In genomic region chr2:231715988-231716616, GRCh38 we compare ENCODE assay signal across 9 cellular contexts. TPM values are rescaled to one million over a fixed set of nuclear protein-coding genes. Genes with fewer than 3 reads are reported as not detected.
DNase-seq lines count a peak whose midpoint lies in the region; ATAC-seq, FAIRE-seq and TF ChIP-seq lines count a peak whose summit lies in the region.
"Had no signal": no experiment of that assay in that cellular context is flagged by ENCODE, and none has a peak within 500 bp of the region (broad histone marks: within the 10 kb centered on the region; RNA-seq: fewer than 3 reads in every experiment).

No MANE protein-coding gene starts in this region.

- peaks cover 24% of the 10 kb centered on the region for H3K36me3 Mint-ChIP-seq in WTC11

- no peak for FAIRE-seq in kidney (lab: Jason Lieb, UNC)

- H3K4me3 ChIP-seq in AG04450 (ENCODE audit: low read depth, low read length) (no peak overlapping the region), GM06990 (replicated peaks; ENCODE audit: low read depth, low read length) (no peak overlapping the region), kidney (ENCODE audit: low read length in 2 of 2) (no peak overlapping the region)

- peak overlapping the region; percentile 62 for H3K27ac ChIP-seq in AG04450 (ENCODE audit: low read depth, low read length)
- no peak overlapping the region for H3K27ac ChIP-seq in kidney (ENCODE audit: low read depth in 2 of 2, low read length in 2 of 2)

- peaks cover 33% of the 10 kb centered on the region for H3K4me1 Mint-ChIP-seq in WTC11

- H3K4me3 Mint-ChIP-seq in WTC11, result no peak overlapping the region

- H3K4me1 ChIP-seq in kidney (ENCODE audit: control insufficient read depth in 1 of 2, insufficient read depth in 1 of 2, low read depth in 1 of 2, low read length in 2 of 2), result peaks cover 20 to 22% of the 10 kb centered on the region in 2 donors

- intact Hi-C loops in kidney (cut with DNase I), result loop anchor here (5.0 kb wide), 1 partner anchor 34 kb away; no protein-coding TSS in a partner anchor

- CTCF ChIA-PET in AG04450 (lab: Charles Lee), result interaction anchor here (0.6 to 8.9 kb wide), 16 partner anchors 9 to 154 kb away, joined by 3 to 227 read pairs (median 5); no protein-coding TSS in a partner anchor
- CTCF ChIA-PET in WTC11 (lab: Charles Lee), result interaction anchor here (1.0 to 9.7 kb wide), 11 partner anchors 15 to 103 kb away, joined by 3 to 260 read pairs (median 26); partner anchors contain the start of gene COPS7B

- no peak overlapping the region for H3K9ac ChIP-seq in kidney (ENCODE audit: low read length in 2 of 2)

- POLR2A ChIA-PET in AG04450 (lab: Yijun Ruan, JAX), result interaction anchor here (0.5 to 2.0 kb wide), 3 partner anchors 9 to 65 kb away, joined by 3 to 10 read pairs (median 7); partner anchors contain the start of gene PDE6D
- POLR2A ChIA-PET in WTC11 (lab: Charles Lee), result interaction anchor here (0.5 to 5.2 kb wide), 6 partner anchors 8 to 48 kb away, joined by 3 to 61 read pairs (median 8); partner anchors contain the start of gene PTMA

- peak overlapping the region; percentile 98 for H3K27ac Mint-ChIP-seq in WTC11

- no peak for DNase-seq in AG04450 (ENCODE audit: low read depth, low spot score)
- DNase-seq in GM06990 (ENCODE audit: extremely low read depth, insufficient read length), result peak; percentile 34
- DNase-seq in WTC11 (ENCODE audit: low spot score), result no peak
- DNase-seq in kidney, result peak; percentile 63
- no peak for DNase-seq in dedifferentiated amniotic fluid mesenchymal stem cell (ENCODE audit: extremely low spot score)
- DNase-seq: MV-4-11 had no signal

- H3K9me3 ChIP-seq in AG04450 (ENCODE audit: control insufficient read depth, insufficient read depth, low read length) (peaks cover 3% of the 10 kb centered on the region; the same call in 1 of the 2 replicates), kidney (ENCODE audit: control insufficient read depth in 1 of 2, low read length in 2 of 2) (no peaks in the 10 kb centered on the region)

- H3K36me3 ChIP-seq in GM06990 (ENCODE audit: control insufficient read depth, insufficient read depth, low read length) (peaks cover 14% of the 10 kb centered on the region), kidney (ENCODE audit: control insufficient read depth in 1 of 2, insufficient read depth in 2 of 2, low read length in 2 of 2) (peaks cover 8 to 13% of the 10 kb centered on the region in 2 donors)

- H3K9me3 Mint-ChIP-seq in WTC11, result no peaks in the 10 kb centered on the region

- TF ChIP-seq CTCF in AG04450 (IDR thresholded peaks at IDR 0.05; ENCODE audit: low read depth, low read length) (no peak), GM06990 (IDR thresholded peaks at IDR 0.05; ENCODE audit: insufficient read depth, low read length, poor library complexity, severe bottlenecking) (no peak), WTC11 (IDR thresholded peaks at IDR 0.05) (no peak), kidney (IDR thresholded peaks at IDR 0.05; ENCODE audit: borderline replicate concordance, extremely low read depth, insufficient read depth) (no peak)

- no peaks in the 10 kb centered on the region; the same call in 1 of the 2 replicates for H3K27me3 Mint-ChIP-seq in WTC11 (ENCODE audit: low read depth)

- H3K27me3 ChIP-seq in AG04450 (ENCODE audit: control insufficient read depth, insufficient read depth, low read length), result no peaks in the 10 kb centered on the region
- no peaks in the 10 kb centered on the region for H3K27me3 ChIP-seq in GM06990 (replicated peaks; ENCODE audit: control insufficient read depth, insufficient read depth, low read length)

- ATAC-seq in WTC11, result no peak
- no peak for ATAC-seq in GM18519 (IDR thresholded peaks at IDR 0.05; ENCODE audit: low FRiP score, unreplicated experiment)
- no peak for ATAC-seq in HG02981 (IDR thresholded peaks at IDR 0.05; ENCODE audit: unreplicated experiment)
- ATAC-seq in HG02870 (IDR thresholded peaks at IDR 0.05; ENCODE audit: unreplicated experiment), result no peak

TF ChIP-seq in WTC11, 78 proteins besides CTCF, POLR2A, EP300 and RAD21 (continues in another document):
- no peak for TF ChIP-seq CREB1 (CRISPR knock-in tag; IDR thresholded peaks at IDR 0.05)
- TF ChIP-seq ZNF219 (CRISPR knock-in tag; IDR thresholded peaks at IDR 0.05; ENCODE audit: borderline replicate concordance), result no peak
- no peak for TF ChIP-seq FOXK1 (CRISPR knock-in tag; IDR thresholded peaks at IDR 0.05)
- TF ChIP-seq MXD4 (CRISPR knock-in tag; IDR thresholded peaks at IDR 0.05; ENCODE audit: borderline replicate concordance), result no peak
- TF ChIP-seq ZNF416 (CRISPR knock-in tag; IDR thresholded peaks at IDR 0.05), result no peak
- TF ChIP-seq, protein P1, sequence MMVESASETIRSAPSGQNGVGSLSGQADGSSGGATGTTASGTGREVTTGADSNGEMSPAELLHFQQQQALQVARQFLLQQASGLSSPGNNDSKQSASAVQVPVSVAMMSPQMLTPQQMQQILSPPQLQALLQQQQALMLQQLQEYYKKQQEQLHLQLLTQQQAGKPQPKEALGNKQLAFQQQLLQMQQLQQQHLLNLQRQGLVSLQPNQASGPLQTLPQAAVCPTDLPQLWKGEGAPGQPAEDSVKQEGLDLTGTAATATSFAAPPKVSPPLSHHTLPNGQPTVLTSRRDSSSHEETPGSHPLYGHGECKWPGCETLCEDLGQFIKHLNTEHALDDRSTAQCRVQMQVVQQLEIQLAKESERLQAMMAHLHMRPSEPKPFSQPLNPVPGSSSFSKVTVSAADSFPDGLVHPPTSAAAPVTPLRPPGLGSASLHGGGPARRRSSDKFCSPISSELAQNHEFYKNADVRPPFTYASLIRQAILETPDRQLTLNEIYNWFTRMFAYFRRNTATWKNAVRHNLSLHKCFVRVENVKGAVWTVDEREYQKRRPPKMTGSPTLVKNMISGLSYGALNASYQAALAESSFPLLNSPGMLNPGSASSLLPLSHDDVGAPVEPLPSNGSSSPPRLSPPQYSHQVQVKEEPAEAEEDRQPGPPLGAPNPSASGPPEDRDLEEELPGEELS (CRISPR knock-in tag; IDR thresholded peaks at IDR 0.05), result no peak
- TF ChIP-seq PRRX2 (CRISPR knock-in tag; IDR thresholded peaks at IDR 0.05), result no peak
- TF ChIP-seq NR3C1 (CRISPR knock-in tag; conservative IDR thresholded peaks at IDR 0.05; ENCODE audit: low read depth), result no peak
- TF ChIP-seq ARID4B (CRISPR knock-in tag; IDR thresholded peaks at IDR 0.05; ENCODE audit: borderline replicate concordance), result no peak
- no peak for TF ChIP-seq FOXJ3 (CRISPR knock-in tag; IDR thresholded peaks at IDR 0.05; ENCODE audit: borderline replicate concordance)
- no peak for TF ChIP-seq JUN (CRISPR knock-in tag; IDR thresholded peaks at IDR 0.05)
- TF ChIP-seq NR2C2 (CRISPR knock-in tag; IDR thresholded peaks at IDR 0.05), result no peak

RNA-seq across cellular contexts. Expression of gene PTMA, which starts 7.8 kb away (rescaled TPM):
- polyA plus RNA-seq in AG04450 (2011; rRNA removed) (505 and 681 TPM in 2 replicates), kidney (ENCODE audit: insufficient read depth, low read depth, low replicate concordance) (825 TPM)
- 227 and 297 TPM in 2 replicates for polyA minus RNA-seq in AG04450 (2011; rRNA and poly(A)+ RNA removed)
- total RNA-seq in WTC11 (2021) (2,164 to 2,284 TPM (median 2,200 TPM) in 3 replicates), kidney (1,173 TPM)

Comparison
In these comparisons a context has a peak if more than half of its experiments do, and no peak if none do; other contexts are left out.
1. DNase-seq: peak in GM06990 (single experiment) and kidney (single experiment); none in AG04450 (single experiment), WTC11 (single experiment) and dedifferentiated amniotic fluid mesenchymal stem cell (single experiment).